Comparison of ENCODE assay signal across 29 cellular contexts in genomic region chr6:93889713-93890112, GRCh38.
"Had no signal": no experiment of that assay in that cellular context is flagged by ENCODE, and none has a peak within 500 bp of the region (broad histone marks: within the 10 kb centered on the region; RNA-seq: fewer than 3 reads in every experiment).

No MANE protein-coding gene starts in this region.

- H3K9ac ChIP-seq: parathyroid adenoma had no signal

- H3K4me3 ChIP-seq: ovary, psoas muscle, right lobe of liver, sigmoid colon, stomach, thoracic aorta, thyroid gland, tibial nerve, upper lobe of left lung, uterus had no signal

- H3K27ac Mint-ChIP-seq: naive thymus-derived CD8-positive, alpha-beta T cell; natural killer cell treated with Interleukin-12 subunit alpha and Interleukin-12 subunit beta and Interleukin-15 and Interleukin-18, amount 100 ng/mL, for 72 hours; nephron progenitor cell; progenitor cell of endocrine pancreas; stimulated activated effector memory CD8-positive, alpha-beta T cell treated with anti-CD3 and anti-CD28 coated beads, Interleukin-12 subunit alpha, Interleukin-12 subunit beta, amount 100 ng/mL, for 72 hours; stimulated activated naive B cell treated with anti-CD40 and anti-IgM and Interleukin-4, amounts not matched to agents 10 μg/mL and 1 μg/mL and 100 μg/mL, for 72 hours; stimulated activated naive CD8-positive, alpha-beta T cell treated with anti-CD3 and anti-CD28 coated beads, Interleukin-15, Interleukin-2, amounts not matched to agents 100 ng/mL and 50 ng/mL, for 24 hours had no signal

- H3K36me3 ChIP-seq: ovary, right lobe of liver, sigmoid colon, stomach, thoracic aorta, thyroid gland, tibial nerve, upper lobe of left lung, uterus had no signal

- H3K9me3 ChIP-seq: ovary, psoas muscle, right lobe of liver, sigmoid colon, stomach, thoracic aorta, thyroid gland, tibial nerve, upper lobe of left lung, uterus had no signal

- H3K4me3 Mint-ChIP-seq: naive thymus-derived CD8-positive, alpha-beta T cell; natural killer cell treated with Interleukin-12 subunit alpha and Interleukin-12 subunit beta and Interleukin-15 and Interleukin-18, amount 100 ng/mL, for 72 hours; nephron progenitor cell; neural crest cell; stimulated activated effector memory CD8-positive, alpha-beta T cell treated with anti-CD3 and anti-CD28 coated beads, Interleukin-12 subunit alpha, Interleukin-12 subunit beta, amount 100 ng/mL, for 72 hours; stimulated activated naive B cell treated with anti-CD40 and anti-IgM and Interleukin-4, amounts not matched to agents 10 μg/mL and 1 μg/mL and 100 μg/mL, for 72 hours; stimulated activated naive CD8-positive, alpha-beta T cell treated with anti-CD3 and anti-CD28 coated beads, Interleukin-15, Interleukin-2, amounts not matched to agents 100 ng/mL and 50 ng/mL, for 24 hours had no signal

- H3K79me2 ChIP-seq: parathyroid adenoma had no signal

- H3K27me3 Mint-ChIP-seq: naive thymus-derived CD8-positive, alpha-beta T cell; natural killer cell treated with Interleukin-12 subunit alpha and Interleukin-12 subunit beta and Interleukin-15 and Interleukin-18, amount 100 ng/mL, for 72 hours; progenitor cell of endocrine pancreas; stimulated activated naive B cell treated with anti-CD40 and anti-IgM and Interleukin-4, amounts not matched to agents 10 μg/mL and 1 μg/mL and 100 μg/mL, for 72 hours; stimulated activated naive CD8-positive, alpha-beta T cell treated with anti-CD3 and anti-CD28 coated beads, Interleukin-15, Interleukin-2, amounts not matched to agents 100 ng/mL and 50 ng/mL, for 24 hours had no signal

- H3K9me3 Mint-ChIP-seq: nephron progenitor cell; neural crest cell; stimulated activated naive B cell treated with anti-CD40 and anti-IgM and Interleukin-4, amounts not matched to agents 10 μg/mL and 1 μg/mL and 100 μg/mL, for 72 hours had no signal

- ATAC-seq: naive thymus-derived CD8-positive, alpha-beta T cell; natural killer cell treated with Interleukin-12 subunit alpha and Interleukin-12 subunit beta and Interleukin-15 and Interleukin-18, amount 100 ng/mL, for 72 hours; psoas muscle; right cardiac atrium; right lobe of liver; stimulated activated effector memory CD8-positive, alpha-beta T cell treated with anti-CD3 and anti-CD28 coated beads, Interleukin-12 subunit alpha, Interleukin-12 subunit beta, amount 100 ng/mL, for 72 hours; stimulated activated naive B cell treated with anti-CD40 and anti-IgM and Interleukin-4, amounts not matched to agents 10 μg/mL and 1 μg/mL and 100 μg/mL, for 72 hours had no signal

- H2AFZ ChIP-seq: parathyroid adenoma had no signal

- H3K27me3 ChIP-seq: ovary, right lobe of liver, sigmoid colon, stomach, thyroid gland, tibial nerve, upper lobe of left lung, uterus had no signal

- H3K4me1 Mint-ChIP-seq: naive thymus-derived CD8-positive, alpha-beta T cell; nephron progenitor cell; neural crest cell; stimulated activated effector memory CD8-positive, alpha-beta T cell treated with anti-CD3 and anti-CD28 coated beads, Interleukin-12 subunit alpha, Interleukin-12 subunit beta, amount 100 ng/mL, for 72 hours; stimulated activated naive B cell treated with anti-CD40 and anti-IgM and Interleukin-4, amounts not matched to agents 10 μg/mL and 1 μg/mL and 100 μg/mL, for 72 hours had no signal

- H3K4me1 ChIP-seq: parathyroid adenoma, psoas muscle, right lobe of liver, sigmoid colon, stomach, thyroid gland, tibial nerve, upper lobe of left lung, uterus had no signal

- DNase-seq: naive thymus-derived CD8-positive, alpha-beta T cell; nephron progenitor cell; occipital lobe; ovary; posterior cingulate gyrus; psoas muscle; right cardiac atrium; right lobe of liver; sigmoid colon; small intestine; stimulated activated CD4-positive, alpha-beta T cell treated with anti-CD3 and anti-CD28 coated beads, Interleukin-15, amount 100 ng/mL, for 24 hours; stimulated activated CD4-positive, alpha-beta T cell treated with anti-CD3 and anti-CD28 coated beads, Interleukin-2, amount 100 ng/mL, for 24 hours; stimulated activated CD4-positive, alpha-beta T cell treated with anti-CD3 and anti-CD28 coated beads, Interleukin-2, amount 100 ng/mL, for 48 hours; stimulated activated CD4-positive, alpha-beta T cell treated with anti-CD3 and anti-CD28 coated beads, Interleukin-4, amount 100 ng/mL, for 24 hours; stimulated activated naive B cell treated with anti-CD40 and anti-IgM and Interleukin-4, amounts not matched to agents 10 μg/mL and 1 μg/mL and 100 μg/mL, for 72 hours; stimulated activated naive CD4-positive, alpha-beta T cell treated with Interleukin-2 at 50 U/mL for 16 hours; stomach; thyroid gland; trophoblast cell; upper lobe of left lung; uterus had no signal

- H3K27ac ChIP-seq: ovary, parathyroid adenoma, psoas muscle, right lobe of liver, sigmoid colon, stomach, thoracic aorta, thyroid gland, tibial nerve, upper lobe of left lung, uterus had no signal

- H3K36me3 Mint-ChIP-seq: naive thymus-derived CD8-positive, alpha-beta T cell; natural killer cell treated with Interleukin-12 subunit alpha and Interleukin-12 subunit beta and Interleukin-15 and Interleukin-18, amount 100 ng/mL, for 72 hours; stimulated activated effector memory CD8-positive, alpha-beta T cell treated with anti-CD3 and anti-CD28 coated beads, Interleukin-12 subunit alpha, Interleukin-12 subunit beta, amount 100 ng/mL, for 72 hours; stimulated activated naive B cell treated with anti-CD40 and anti-IgM and Interleukin-4, amounts not matched to agents 10 μg/mL and 1 μg/mL and 100 μg/mL, for 72 hours had no signal
